9 cellular contexts compared by ENCODE assay signal in the genomic region with DNA sequence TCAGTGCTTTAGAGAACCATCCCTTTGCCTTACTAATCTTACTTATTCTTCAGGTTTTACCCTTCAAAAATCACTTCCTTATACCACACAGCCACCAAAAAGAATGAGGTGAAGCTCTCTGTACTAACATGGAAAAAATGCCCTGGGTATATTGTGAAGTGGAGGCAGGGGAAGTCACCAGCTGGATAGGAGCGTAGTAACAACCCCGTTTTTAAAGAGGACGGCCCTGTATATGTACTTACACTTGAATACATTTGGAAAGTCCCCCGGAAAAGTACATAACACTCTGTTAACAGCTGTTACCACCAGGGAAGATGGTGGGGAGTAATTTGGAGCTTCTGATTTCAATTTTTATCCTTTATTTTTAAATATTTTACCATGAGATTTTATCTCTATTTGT. TPM values are rescaled to one million over a fixed set of nuclear protein-coding genes. Genes with fewer than 3 reads are reported as not detected.
DNase-seq lines count a peak whose midpoint lies in the region; ATAC-seq, FAIRE-seq and TF ChIP-seq lines count a peak whose summit lies in the region.
"Had no signal": no experiment of that assay in that cellular context is flagged by ENCODE, and none has a peak within 500 bp of the region (broad histone marks: within the 10 kb centered on the region; RNA-seq: fewer than 3 reads in every experiment).

No MANE protein-coding gene starts in this region.

- no peak overlapping the region for H2AK5ac ChIP-seq in neuronal stem cell (ENCODE audit: low read depth, low read length)

- H2BK12ac ChIP-seq in neuronal stem cell (ENCODE audit: low read length): no peak overlapping the region

- no peaks in the 10 kb centered on the region for H3K9me1 ChIP-seq in K562 (ENCODE audit: control insufficient read depth, insufficient read depth, low read length)

- no peak overlapping the region for H3K18ac ChIP-seq in neuronal stem cell (ENCODE audit: low read length)

- CTCF ChIA-PET in K562 (lab: Yijun Ruan, JAX; ENCODE audit: low intra/inter-chr PET ratio): interaction anchor here (0.6 kb wide), 1 partner anchor 104 kb away, joined by 3 read pairs; no protein-coding TSS in a partner anchor

- H3K4me2 ChIP-seq in KMS-11 (peak overlapping the region; percentile 38), K562 (ENCODE audit: insufficient read depth, low read length) (no peak overlapping the region), neuronal stem cell (ENCODE audit: insufficient read depth, low read length, poor library complexity, severe bottlenecking) (no peak overlapping the region)

- TF ChIP-seq RAD21 in K562 (CRISPR knock-in tag; conservative IDR thresholded peaks at IDR 0.05 in 1 of 2, IDR thresholded peaks at IDR 0.05 in 1 of 2): no peak

- H4K91ac ChIP-seq in neuronal stem cell (ENCODE audit: low read depth, low read length, poor library complexity): no peak overlapping the region

- H3K79me1 ChIP-seq in neuronal stem cell (ENCODE audit: low read depth, low read length): no peaks in the 10 kb centered on the region

- DNase-seq in GM12892 (ENCODE audit: insufficient read length) (no peak), K562 (ENCODE audit: extremely low read depth in 1 of 4, low spot score in 3 of 4) (no peak), neuronal stem cell (ENCODE audit: low spot score) (no peak), mucosa of gallbladder (ENCODE audit: low spot score) (no peak), kidney glomerular epithelial cell (lab: John Stamatoyannopoulos, UW) (no peak), NCI-H146 treated with DMSO at 0.1 percent for 48 hours (lab: John Stamatoyannopoulos, UW; ENCODE audit: unreplicated experiment) (no peak)
- DNase-seq: NCI-H187 treated with DMSO at 0.1 percent for 48 hours had no signal

- H3K9me3 ChIP-seq in K562 (replicated peaks; ENCODE audit: control insufficient read depth, insufficient read depth, low read depth, low read length): no peaks in the 10 kb centered on the region
- no peaks in the 10 kb centered on the region for H3K9me3 ChIP-seq in neuronal stem cell (replicated peaks in 1 of 2; ENCODE audit: control insufficient read depth in 2 of 2, insufficient read depth in 1 of 2, low read depth in 1 of 2, low read length in 2 of 2)

- H3K23ac ChIP-seq in neuronal stem cell (ENCODE audit: low read depth, low read length, poor library complexity): no peak overlapping the region

- H3K27ac ChIP-seq in KMS-11 (peak overlapping the region; percentile 63), K562 (ENCODE audit: extremely low read depth, low read depth, low read length) (no peak overlapping the region), neuronal stem cell (replicated peaks; ENCODE audit: low read length) (no peak overlapping the region)

- H3K4me3 ChIP-seq in KMS-11 (IDR thresholded peaks at IDR 0.05; ENCODE audit: insufficient read depth, low read depth, low read length): no peak overlapping the region
- no peak overlapping the region for H3K4me3 ChIP-seq in K562
- no peak overlapping the region for H3K4me3 ChIP-seq in neuronal stem cell (ENCODE audit: low read length in 2 of 2)

- in situ Hi-C loops in K562 (cut with MboI): no loop called here

- no peak overlapping the region for H4K8ac ChIP-seq in neuronal stem cell (ENCODE audit: low read depth, low read length)

- H4K20me1 ChIP-seq in KMS-11 (ENCODE audit: insufficient read depth) (no peaks in the 10 kb centered on the region), K562 (replicated peaks; ENCODE audit: control insufficient read depth, insufficient read depth, low read length) (no peaks in the 10 kb centered on the region)

- no peak overlapping the region for H3K4ac ChIP-seq in neuronal stem cell (ENCODE audit: low read length)

- peak; percentile 14 for FAIRE-seq in GM12892 (lab: Jason Lieb, UNC)
- no peak for FAIRE-seq in K562 (lab: Jason Lieb, UNC)

- intact Hi-C loops in K562 (cut with micrococcal nuclease): no loop called here

- H3K27me3 ChIP-seq in KMS-11 (ENCODE audit: insufficient read depth, low read depth) (no peaks in the 10 kb centered on the region), K562 (ENCODE audit: control insufficient read depth in 2 of 2, insufficient read depth in 2 of 2, low read length in 2 of 2) (no peaks in the 10 kb centered on the region), neuronal stem cell (ENCODE audit: control insufficient read depth in 3 of 3, insufficient read depth in 3 of 3, low read depth in 1 of 3, low read length in 3 of 3) (peaks cover 0 to 6% (median 0%) of the 10 kb centered on the region in 3 experiments)

- H3K9ac ChIP-seq in KMS-11 (peak overlapping the region; percentile 19; the same call in 1 of the 2 replicates), K562 (ENCODE audit: insufficient read depth in 1 of 2, low read depth in 2 of 2, low read length in 2 of 2) (no peak overlapping the region), neuronal stem cell (ENCODE audit: low read depth, low read length, poor library complexity) (no peak overlapping the region)

- ATAC-seq in K562 (no peak; the same call in 2 of the 3 replicates), HG03097 (IDR thresholded peaks at IDR 0.05; ENCODE audit: low FRiP score, unreplicated experiment) (no peak)

- H3K14ac ChIP-seq in neuronal stem cell (ENCODE audit: low read length): no peak overlapping the region

- TF ChIP-seq POLR2A in GM12892 (IDR thresholded peaks at IDR 0.05; ENCODE audit: low read depth, low read length) (peak; percentile 60), K562 (conservative IDR thresholded peaks at IDR 0.05) (no peak)

- H2AFZ ChIP-seq in KMS-11 (ENCODE audit: low read depth): peak overlapping the region; percentile 64
- peak overlapping the region; percentile 20; the same call in 1 of the 2 replicates for H2AFZ ChIP-seq in K562 (ENCODE audit: low read depth, low read length)
- peak overlapping the region; percentile 62 for H2AFZ ChIP-seq in neuronal stem cell (ENCODE audit: low read length)

- H3K36me3 ChIP-seq in KMS-11 (ENCODE audit: insufficient read depth): no peaks in the 10 kb centered on the region
- no peaks in the 10 kb centered on the region for H3K36me3 ChIP-seq in K562 (ENCODE audit: control insufficient read depth, insufficient read depth, low read length)
- no peaks in the 10 kb centered on the region for H3K36me3 ChIP-seq in neuronal stem cell (replicated peaks in 1 of 2; ENCODE audit: control insufficient read depth in 2 of 2, insufficient read depth in 2 of 2, low read length in 2 of 2)

- no peak overlapping the region for H2BK15ac ChIP-seq in neuronal stem cell (ENCODE audit: low read length)

- no TSS peak for BruUV-seq in K562 (replicated peaks; lab: Mats Ljungman, UMichigan)

- TF ChIP-seq CTCF in KMS-11 (conservative IDR thresholded peaks at IDR 0.05; ENCODE audit: low read depth, low read length): no peak
- TF ChIP-seq CTCF in K562 (IDR thresholded peaks at IDR 0.05 in 2 of 3, conservative IDR thresholded peaks at IDR 0.05 in 1 of 3; ENCODE audit: insufficient read depth in 2 of 3, low read depth in 1 of 3, low read length in 3 of 3): no peak

- H3K4me1 ChIP-seq in KMS-11 (ENCODE audit: low read depth, poor library complexity, severe bottlenecking) (peaks cover 38% of the 10 kb centered on the region), K562 (replicated peaks in 1 of 2; ENCODE audit: control insufficient read depth in 2 of 2, insufficient read depth in 2 of 2, low read length in 2 of 2) (peaks cover 0 to 4% of the 10 kb centered on the region in 2 experiments; a peak in 2 of 5 replicates), neuronal stem cell (ENCODE audit: control insufficient read depth in 2 of 2, insufficient read depth in 1 of 2, low read depth in 1 of 2, low read length in 2 of 2) (peaks cover 8 to 17% of the 10 kb centered on the region in 2 donors)

- H2BK5ac ChIP-seq in neuronal stem cell (ENCODE audit: low read length): no peak overlapping the region

- no peak for TF ChIP-seq EP300 in K562 (IDR thresholded peaks at IDR 0.05; ENCODE audit: low read length)

- H2BK120ac ChIP-seq in neuronal stem cell (ENCODE audit: low read depth, low read length): no peak overlapping the region

- WGBS in K562 (ENCODE audit: insufficient coverage, low coverage, missing lambda C conversion rate): 37% methylated on average over 4 of the region's 4 CpGs
- WGBS in neuronal stem cell (ENCODE audit: extremely low coverage in 2 of 2, insufficient read length in 2 of 2, insufficient replicate concordance in 1 of 2), 2 donors: no CpG with 5 or more reads among the region's 4 CpGs

- H3K79me2 ChIP-seq in KMS-11 (ENCODE audit: insufficient read depth, low read depth): no peaks in the 10 kb centered on the region
- H3K79me2 ChIP-seq in K562 (ENCODE audit: control insufficient read depth, insufficient read depth, low read length): no peaks in the 10 kb centered on the region

- POLR2A ChIA-PET in K562 (lab: Yijun Ruan, JAX): interaction anchor here (0.6 to 2.1 kb wide), 8 partner anchors 8 to 607 kb away, joined by 3 to 6 read pairs (median 4); no protein-coding TSS in a partner anchor

RNA-seq across cellular contexts. Expression of a gene that starts 28.2 kb away (rescaled TPM):
- 141 TPM for polyA plus RNA-seq in GM12892 (2012; ENCODE audit: missing spikeins)
- total RNA-seq in K562 (2011; cell fraction: chromatin; rRNA removed; ENCODE audit: low replicate concordance): 35.0 and 69.1 TPM in 2 replicates
- total RNA-seq in K562 (2011; cell fraction: nucleolus; rRNA removed): 25.7 and 30.0 TPM in 2 replicates
- total RNA-seq in K562 (2011; cell fraction: nucleoplasm; rRNA removed): 48.0 and 76.6 TPM in 2 replicates
- 119 and 120 TPM in 2 replicates for total RNA-seq in K562 (2014; rRNA removed)
- total RNA-seq in K562 (2014; rRNA removed; fragmentation: Illumina TruSeq; extraction: Trizol): 114 and 125 TPM in 2 replicates
- total RNA-seq in K562 (2015; rRNA removed; fragmentation: Illumina TruSeq; extraction: Trizol): 97.2 and 102 TPM in 2 replicates
- total RNA-seq in K562 (2021): 234 and 257 TPM in 2 replicates
- 53.7 and 55.5 TPM in 2 replicates for polyA plus RNA-seq in K562 (2011; rRNA removed)
- 42.2 and 48.3 TPM in 2 replicates for polyA plus RNA-seq in K562 (2011; cell fraction: cytosol; rRNA removed)
- polyA plus RNA-seq in K562 (2011; cell fraction: nucleus; rRNA removed): 41.0 and 48.4 TPM in 2 replicates
- 191 and 193 TPM in 2 replicates for polyA plus RNA-seq in K562 (2012)
- 199 and 203 TPM in 2 replicates for polyA plus RNA-seq in K562 (2014; fragmentation: Illumina TruSeq; extraction: Trizol)
- 10 to 100 TPM; 48.4 to 53.2 TPM for polyA plus RNA-seq in K562 (2014; fragmentation: Nextera tagmentation; extraction: Ambion mirVana)
- polyA plus RNA-seq in K562 (2014; rRNA removed): 116 and 140 TPM in 2 replicates
- polyA minus RNA-seq in K562 (2011; rRNA and poly(A)+ RNA removed): 36.1 and 52.7 TPM in 2 replicates
- 70.3 and 82.8 TPM in 2 replicates for polyA minus RNA-seq in K562 (2011; cell fraction: cytosol; rRNA and poly(A)+ RNA removed)
- polyA minus RNA-seq in K562 (2011; cell fraction: nucleus; rRNA and poly(A)+ RNA removed): 17.4 and 34.9 TPM in 2 replicates
- polyA plus RNA-seq in neuronal stem cell (2013, experiment 1 of 2): 280 TPM
- 296 TPM for polyA plus RNA-seq in neuronal stem cell (2013, experiment 2 of 2)
- total RNA-seq in mucosa of gallbladder: 99.4 TPM

RNA-seq across cellular contexts. Expression of a gene that starts 47.3 kb away (rescaled TPM):
- polyA plus RNA-seq in GM12892 (2012; ENCODE audit: missing spikeins): 377 TPM
- total RNA-seq in K562 (2011; cell fraction: chromatin; rRNA removed; ENCODE audit: low replicate concordance): 116 and 315 TPM in 2 replicates
- total RNA-seq in K562 (2011; cell fraction: nucleolus; rRNA removed): 52.7 and 78.6 TPM in 2 replicates
- total RNA-seq in K562 (2011; cell fraction: nucleoplasm; rRNA removed): 175 and 257 TPM in 2 replicates
- total RNA-seq in K562 (2014; rRNA removed) (316 and 345 TPM in 2 replicates), K562 (2014; rRNA removed; fragmentation: Illumina TruSeq; extraction: Trizol) (620 and 713 TPM in 2 replicates), K562 (2015; rRNA removed; fragmentation: Illumina TruSeq; extraction: Trizol) (585 and 652 TPM in 2 replicates), K562 (2021) (429 and 432 TPM in 2 replicates), mucosa of gallbladder (274 TPM)
- polyA plus RNA-seq in K562 (2011; rRNA removed) (785 and 870 TPM in 2 replicates), K562 (2014; fragmentation: Illumina TruSeq; extraction: Trizol) (528 and 852 TPM in 2 replicates), K562 (2014; fragmentation: Nextera tagmentation; extraction: Ambion mirVana) (100 to 1,000 TPM; 197 to 480 TPM), K562 (2014; rRNA removed) (219 and 255 TPM in 2 replicates)
- polyA plus RNA-seq in K562 (2011; cell fraction: cytosol; rRNA removed): 63.7 and 209 TPM in 2 replicates
- 124 and 204 TPM in 2 replicates for polyA plus RNA-seq in K562 (2011; cell fraction: nucleus; rRNA removed)
- polyA plus RNA-seq in K562 (2012): 386 and 493 TPM in 2 replicates
- polyA minus RNA-seq in K562 (2011; rRNA and poly(A)+ RNA removed): 693 and 694 TPM in 2 replicates
- polyA minus RNA-seq in K562 (2011; cell fraction: cytosol; rRNA and poly(A)+ RNA removed): 406 and 559 TPM in 2 replicates
- polyA minus RNA-seq in K562 (2011; cell fraction: nucleus; rRNA and poly(A)+ RNA removed): 36.6 and 130 TPM in 2 replicates
- 306 TPM for polyA plus RNA-seq in neuronal stem cell (2013, experiment 1 of 2)
- 334 TPM for polyA plus RNA-seq in neuronal stem cell (2013, experiment 2 of 2)
